8 cellular contexts compared by ENCODE assay signal in genomic region chr22:37745548-37746365, GRCh38. TPM values are rescaled to one million over a fixed set of nuclear protein-coding genes. Genes with fewer than 3 reads are reported as not detected.
DNase-seq lines count a peak whose midpoint lies in the region; ATAC-seq and TF ChIP-seq lines count a peak whose summit lies in the region.

No MANE protein-coding gene starts in this region.

- peaks cover 18% of the 10 kb centered on the region for H3K4me1 Mint-ChIP-seq in CD8-positive, alpha-beta T cell (ENCODE audit: low read depth)
- peaks cover 0 to 9% (median 9%) of the 10 kb centered on the region in 3 donors for H3K4me1 Mint-ChIP-seq in IgD-negative memory B cell
- peaks cover 12 to 26% of the 10 kb centered on the region in 2 donors for H3K4me1 Mint-ChIP-seq in natural killer cell treated with Interleukin-12 subunit alpha and Interleukin-12 subunit beta and Interleukin-15 and Interleukin-18, amount 100 ng/mL, for 72 hours (ENCODE audit: low read depth in 2 of 2)
- H3K4me1 Mint-ChIP-seq in stimulated activated naive B cell treated with anti-CD40 and anti-IgM and Interleukin-4, amounts not matched to agents 10 μg/mL and 1 μg/mL and 100 μg/mL, for 72 hours, result peaks cover 23 to 39% of the 10 kb centered on the region in 2 donors

- no peaks in the 10 kb centered on the region for H3K27me3 Mint-ChIP-seq in CD8-positive, alpha-beta T cell (ENCODE audit: low read depth)
- H3K27me3 Mint-ChIP-seq in IgD-negative memory B cell, result no peaks in the 10 kb centered on the region
- no peaks in the 10 kb centered on the region for H3K27me3 Mint-ChIP-seq in natural killer cell treated with Interleukin-12 subunit alpha and Interleukin-12 subunit beta and Interleukin-15 and Interleukin-18, amount 100 ng/mL, for 72 hours
- H3K27me3 Mint-ChIP-seq in stimulated activated naive B cell treated with anti-CD40 and anti-IgM and Interleukin-4, amounts not matched to agents 10 μg/mL and 1 μg/mL and 100 μg/mL, for 72 hours, result no peaks in the 10 kb centered on the region

- POLR2A ChIA-PET in CD8-positive, alpha-beta T cell (lab: Charles Lee), result interaction anchor here (0.9 to 1.0 kb wide), 2 partner anchors 64 to 132 kb away, joined by 3 read pairs; no protein-coding TSS in a partner anchor

- peaks cover 26% of the 10 kb centered on the region for H3K4me1 ChIP-seq in CD8-positive, alpha-beta T cell (ENCODE audit: insufficient read depth, low read length)
- H3K4me1 ChIP-seq in RWPE2 (ENCODE audit: insufficient read depth, poor library complexity, severe bottlenecking), result peaks cover 50% of the 10 kb centered on the region

- no peaks in the 10 kb centered on the region for H3K9me3 Mint-ChIP-seq in CD8-positive, alpha-beta T cell
- H3K9me3 Mint-ChIP-seq in IgD-negative memory B cell, result no peaks in the 10 kb centered on the region
- no peaks in the 10 kb centered on the region for H3K9me3 Mint-ChIP-seq in natural killer cell treated with Interleukin-12 subunit alpha and Interleukin-12 subunit beta and Interleukin-15 and Interleukin-18, amount 100 ng/mL, for 72 hours
- no peaks in the 10 kb centered on the region for H3K9me3 Mint-ChIP-seq in stimulated activated naive B cell treated with anti-CD40 and anti-IgM and Interleukin-4, amounts not matched to agents 10 μg/mL and 1 μg/mL and 100 μg/mL, for 72 hours

- no peak for TF ChIP-seq CTCF in CD8-positive, alpha-beta T cell (IDR thresholded peaks at IDR 0.05)
- no peak for TF ChIP-seq CTCF in RWPE2 (IDR thresholded peaks at IDR 0.05; ENCODE audit: poor library complexity, severe bottlenecking)
- no peak for TF ChIP-seq CTCF in fibroblast of pulmonary artery (IDR thresholded peaks at IDR 0.05; ENCODE audit: low read length, missing control alignments)

- H3K4me3 ChIP-seq in CD8-positive, alpha-beta T cell (ENCODE audit: low read depth, low read length), result peak overlapping the region; percentile 67
- H3K4me3 ChIP-seq in RWPE2 (ENCODE audit: severe bottlenecking), result peak overlapping the region; percentile 99
- peak overlapping the region; percentile 89 for H3K4me3 ChIP-seq in fibroblast of pulmonary artery (replicated peaks; ENCODE audit: low read depth, low read length)

- H3K9me3 ChIP-seq in CD8-positive, alpha-beta T cell (ENCODE audit: low read length), result no peaks in the 10 kb centered on the region
- no peaks in the 10 kb centered on the region for H3K9me3 ChIP-seq in RWPE2 (ENCODE audit: severe bottlenecking)

- peak overlapping the region; percentile 90 for H3K4me3 Mint-ChIP-seq in CD8-positive, alpha-beta T cell
- H3K4me3 Mint-ChIP-seq in IgD-negative memory B cell, result peak overlapping the region; percentile 73 to 96 (median 92)
- peak overlapping the region; percentile 91 for H3K4me3 Mint-ChIP-seq in natural killer cell treated with Interleukin-12 subunit alpha and Interleukin-12 subunit beta and Interleukin-15 and Interleukin-18, amount 100 ng/mL, for 72 hours
- H3K4me3 Mint-ChIP-seq in stimulated activated naive B cell treated with anti-CD40 and anti-IgM and Interleukin-4, amounts not matched to agents 10 μg/mL and 1 μg/mL and 100 μg/mL, for 72 hours, result peak overlapping the region; percentile 88 to 91

- H3K36me3 Mint-ChIP-seq in CD8-positive, alpha-beta T cell, result peaks cover 3% of the 10 kb centered on the region
- H3K36me3 Mint-ChIP-seq in IgD-negative memory B cell, result peaks cover 2% of the 10 kb centered on the region
- no peaks in the 10 kb centered on the region for H3K36me3 Mint-ChIP-seq in natural killer cell treated with Interleukin-12 subunit alpha and Interleukin-12 subunit beta and Interleukin-15 and Interleukin-18, amount 100 ng/mL, for 72 hours
- H3K36me3 Mint-ChIP-seq in stimulated activated naive B cell treated with anti-CD40 and anti-IgM and Interleukin-4, amounts not matched to agents 10 μg/mL and 1 μg/mL and 100 μg/mL, for 72 hours, result peaks cover 0 to 3% of the 10 kb centered on the region in 2 donors

- CTCF ChIA-PET in CD8-positive, alpha-beta T cell (lab: Charles Lee), result no interaction called here

- ATAC-seq in CD8-positive, alpha-beta T cell, result peak; percentile 96
- ATAC-seq in GM21381 (IDR thresholded peaks at IDR 0.05; ENCODE audit: unreplicated experiment), result peak; percentile 69
- peak; percentile 44 for ATAC-seq in RWPE2 (ENCODE audit: low read depth)
- peak; percentile 94 to 97 for ATAC-seq in natural killer cell treated with Interleukin-12 subunit alpha and Interleukin-12 subunit beta and Interleukin-15 and Interleukin-18, amount 100 ng/mL, for 72 hours
- peak; percentile 91 to 94 for ATAC-seq in stimulated activated naive B cell treated with anti-CD40 and anti-IgM and Interleukin-4, amounts not matched to agents 10 μg/mL and 1 μg/mL and 100 μg/mL, for 72 hours (replicated peaks)

- peak; percentile 69 to 90 (median 84) for DNase-seq in CD8-positive, alpha-beta T cell
- DNase-seq in RWPE2 (ENCODE audit: low spot score) (peak; percentile 89), fibroblast of pulmonary artery (ENCODE audit: low read depth) (peak; percentile 85)
- peak; percentile 83 for DNase-seq in activated effector memory CD4-positive, alpha-beta T cell treated with Interleukin-2 at 50 U/mL for 16 hours
- DNase-seq in natural killer cell treated with Interleukin-12 subunit alpha and Interleukin-12 subunit beta and Interleukin-15 and Interleukin-18, amount 100 ng/mL, for 72 hours (ENCODE audit: low spot score), result peak; percentile 92
- DNase-seq in stimulated activated naive B cell treated with anti-CD40 and anti-IgM and Interleukin-4, amounts not matched to agents 10 μg/mL and 1 μg/mL and 100 μg/mL, for 72 hours, result peak; percentile 77

- no peaks in the 10 kb centered on the region for H3K36me3 ChIP-seq in CD8-positive, alpha-beta T cell (ENCODE audit: insufficient read depth, low read length)
- H3K36me3 ChIP-seq in RWPE2 (ENCODE audit: low read depth), result peaks cover 7% of the 10 kb centered on the region

- H3K27ac Mint-ChIP-seq in CD8-positive, alpha-beta T cell, result peak overlapping the region; percentile 81
- H3K27ac Mint-ChIP-seq in IgD-negative memory B cell, result peak overlapping the region; percentile 25 to 92 (median 50)
- peak overlapping the region; percentile 69 to 78 for H3K27ac Mint-ChIP-seq in natural killer cell treated with Interleukin-12 subunit alpha and Interleukin-12 subunit beta and Interleukin-15 and Interleukin-18, amount 100 ng/mL, for 72 hours
- peak overlapping the region; percentile 90 for H3K27ac Mint-ChIP-seq in stimulated activated naive B cell treated with anti-CD40 and anti-IgM and Interleukin-4, amounts not matched to agents 10 μg/mL and 1 μg/mL and 100 μg/mL, for 72 hours

- peak overlapping the region; percentile 37 for H3K27ac ChIP-seq in CD8-positive, alpha-beta T cell (ENCODE audit: low read depth, low read length)
- H3K27ac ChIP-seq in RWPE2 (ENCODE audit: poor library complexity, severe bottlenecking), result peak overlapping the region; percentile 98

- H3K27me3 ChIP-seq in CD8-positive, alpha-beta T cell (ENCODE audit: insufficient read depth, low read length), result no peaks in the 10 kb centered on the region
- no peaks in the 10 kb centered on the region for H3K27me3 ChIP-seq in RWPE2 (ENCODE audit: insufficient read depth, poor library complexity, severe bottlenecking)

- intact Hi-C loops in CD8-positive, alpha-beta T cell (cut with DNase I, micrococcal nuclease), result loop anchor here (1.0 to 10.0 kb wide), 7 partner anchors 59 to 207 kb away; partner anchors contain the start of genes ANKRD54 (in 2 of the 2), GGA1 (in 2 of the 2), C22orf23 (in 1 of the 2) and EIF3L (in 1 of the 2)

RNA-seq across cellular contexts. Expression of gene TRIOBP, which starts 48.9 kb away (rescaled TPM):
- 1 to 10 TPM; 7.3 to 7.4 TPM for total RNA-seq in CD8-positive, alpha-beta T cell
- polyA plus RNA-seq in IgD-negative memory B cell, result 16.1 TPM
- 10 to 100 TPM; 29.9 to 35.1 TPM for total RNA-seq in natural killer cell treated with Interleukin-12 subunit alpha and Interleukin-12 subunit beta and Interleukin-15 and Interleukin-18, amount 100 ng/mL, for 72 hours

RNA-seq across cellular contexts. Expression of gene NOL12, which starts 59.6 kb away (rescaled TPM):
- total RNA-seq in CD8-positive, alpha-beta T cell, result 10 to 100 TPM; 25.1 to 29.1 TPM
- polyA plus RNA-seq in IgD-negative memory B cell, result 47.0 TPM
- 10 to 100 TPM; 37.4 to 48.3 TPM for total RNA-seq in natural killer cell treated with Interleukin-12 subunit alpha and Interleukin-12 subunit beta and Interleukin-15 and Interleukin-18, amount 100 ng/mL, for 72 hours

Comparison
In these comparisons a context has a peak if more than half of its experiments do, and no peak if none do; other contexts are left out.
1. Peak in every context shown above with its lines: DNase-seq, ATAC-seq, H3K4me3 ChIP-seq and H3K27ac ChIP-seq.
2. ATAC-seq: peak in every context shown above with its lines; median percentile 96 in CD8-positive, alpha-beta T cell; 96 in natural killer cell treated with Interleukin-12 subunit alpha and Interleukin-12 subunit beta and Interleukin-15 and Interleukin-18, amount 100 ng/mL, for 72 hours; 92 in stimulated activated naive B cell treated with anti-CD40 and anti-IgM and Interleukin-4, amounts not matched to agents 10 μg/mL and 1 μg/mL and 100 μg/mL, for 72 hours; 69 in GM21381; 44 in RWPE2.